In the genomic region with DNA sequence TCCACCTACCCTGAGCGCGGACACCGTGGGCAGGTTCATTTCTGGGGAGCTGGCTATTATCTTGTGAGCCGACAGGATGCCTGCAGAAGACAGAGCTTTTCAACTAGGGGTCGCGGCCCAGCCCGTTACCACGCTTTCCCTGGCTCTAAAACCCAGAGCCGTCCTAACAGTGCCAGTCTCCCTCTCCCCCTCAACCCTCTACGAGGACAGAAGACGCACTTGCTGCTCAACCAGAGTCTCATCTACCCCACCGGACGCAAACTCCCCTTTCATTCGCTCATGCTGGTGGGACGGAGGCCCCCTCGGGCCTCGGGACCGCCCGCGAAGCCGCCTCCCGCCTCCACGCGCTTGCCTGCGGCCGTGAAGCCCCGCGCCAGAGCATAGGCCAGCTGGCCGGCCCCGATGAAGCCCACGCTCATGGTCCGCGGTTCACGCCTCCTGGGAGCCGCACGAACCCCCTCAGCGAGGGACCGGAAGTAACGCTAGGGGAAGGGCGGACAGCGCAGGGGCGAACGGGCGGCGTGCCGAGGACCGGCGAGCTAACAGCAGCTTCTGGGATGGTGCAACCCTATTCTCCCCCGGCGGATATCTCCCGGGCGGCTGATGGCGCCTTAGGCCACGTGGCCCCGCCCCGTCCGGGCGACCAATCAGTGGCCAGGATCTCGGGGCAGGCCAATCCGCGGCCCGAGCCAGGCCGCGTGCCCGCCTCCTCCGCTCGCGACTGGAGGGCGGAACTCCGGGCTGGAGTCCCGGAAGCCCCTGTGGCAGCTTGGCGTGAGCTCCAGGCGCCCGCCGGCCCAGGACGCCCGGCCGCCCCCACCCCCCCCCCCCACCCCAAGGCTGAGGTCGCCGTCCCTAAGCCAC, we compare ENCODE assay signal across 8 cellular contexts. TPM values are rescaled to one million over a fixed set of nuclear protein-coding genes. Genes with fewer than 3 reads are reported as not detected.
DNase-seq lines count a peak whose midpoint lies in the region; ATAC-seq and TF ChIP-seq lines count a peak whose summit lies in the region.

A gene (minus strand): TSS at position 559 of the 864 bp plus-strand sequence. CDS start 140 bp downstream, at position 419.

- intact Hi-C loops in activated B cell treated with CpG ODN at 0.5 μM for 24 hours (cut with micrococcal nuclease): loop anchor here (1.0 to 10.0 kb wide), 7 partner anchors 42 to 457 kb away; a partner anchor contains a TSS

- in situ Hi-C loops in GM18951 (cut with MboI; ENCODE audit: low sequenced_read_pairs, unreplicated experiment): no loop called here

- TF ChIP-seq POLR2A in GM18951 (IDR thresholded peaks at IDR 0.05; ENCODE audit: extremely low read depth, insufficient read depth, insufficient read length): peak; percentile 94

- POLR2A ChIA-PET in activated B cell treated with CpG ODN at 0.5 μM for 24 hours (lab: Charles Lee): interaction anchor here (0.5 to 3.3 kb wide), 34 partner anchors 8 to 1426 kb away, joined by 3 to 52 read pairs (median 6); a partner anchor contains a TSS

- peak within 1 kb of the TSS; percentile 95 for H3K4me3 Mint-ChIP-seq in activated B cell treated with CpG ODN at 0.5 μM for 24 hours

- CTCF ChIA-PET in activated B cell treated with CpG ODN at 0.5 μM for 24 hours (lab: Charles Lee): interaction anchor here (1.0 to 1.9 kb wide), 4 partner anchors 12 to 449 kb away, joined by 3 to 9 read pairs (median 6); a partner anchor contains a TSS

- H3K9me3 Mint-ChIP-seq in activated B cell treated with CpG ODN at 0.5 μM for 24 hours: no peaks in the 10 kb centered on the region

- peak; percentile 99 for DNase-seq in AG08395 (ENCODE audit: low spot score)
- DNase-seq in NCI-H345 (lab: John Stamatoyannopoulos, UW): peak; percentile 96
- peak; percentile 93 for DNase-seq in activated B cell treated with CpG ODN at 0.5 μM for 24 hours
- DNase-seq in caudate nucleus (lab: John Stamatoyannopoulos, UW): peak; percentile 33 to 97 (median 93)
- DNase-seq in islet precursor cell: peak; percentile 98
- DNase-seq in stimulated activated CD4-positive, alpha-beta T cell treated with anti-CD3 and anti-CD28 coated beads, Interleukin-12 subunit alpha, Interleukin-12 subunit beta, amount 100 ng/mL, for 48 hours (ENCODE audit: low read depth in 2 of 3, low spot score in 1 of 3): peak; percentile 85 to 93 (median 92)

- peaks cover 40% of the 10 kb centered on the region for H3K36me3 Mint-ChIP-seq in activated B cell treated with CpG ODN at 0.5 μM for 24 hours (ENCODE audit: low read depth)

- no peak for TF ChIP-seq CTCF in activated B cell treated with CpG ODN at 0.5 μM for 24 hours (IDR thresholded peaks at IDR 0.05)

- no peaks in the 10 kb centered on the region for H3K27me3 Mint-ChIP-seq in activated B cell treated with CpG ODN at 0.5 μM for 24 hours

- H3K27ac ChIP-seq in caudate nucleus (ENCODE audit: low read depth, low read length): peak within 1 kb of the TSS; percentile 94

- H3K4me1 Mint-ChIP-seq in activated B cell treated with CpG ODN at 0.5 μM for 24 hours: peaks cover 20% of the 10 kb centered on the region

- H3K27ac Mint-ChIP-seq in activated B cell treated with CpG ODN at 0.5 μM for 24 hours: peak within 1 kb of the TSS; percentile 88

- ATAC-seq in HG03196 (IDR thresholded peaks at IDR 0.05; ENCODE audit: unreplicated experiment) (peak; percentile 98), activated B cell treated with CpG ODN at 0.5 μM for 24 hours (ENCODE audit: low read depth) (peak; percentile 98)

RNA-seq across cellular contexts. Expression of the gene that starts here (rescaled TPM):
- 109 and 110 TPM in 2 replicates for total RNA-seq in activated B cell treated with CpG ODN at 0.5 μM for 24 hours

Comparison
In these comparisons a context has a peak if more than half of its experiments do, and no peak if none do; other contexts are left out.
1. Peak in every context shown above with its lines: DNase-seq, ATAC-seq and H3K27ac ChIP-seq.